Comparison of ENCODE assay signal across 19 cellular contexts in genomic region chrY:7923476-7924017, GRCh38.
"Had no signal": no experiment of that assay in that cellular context is flagged by ENCODE, and none has a peak within 500 bp of the region (broad histone marks: within the 10 kb centered on the region; RNA-seq: fewer than 3 reads in every experiment).

No MANE protein-coding gene starts in this region.

- DNase-seq: Kasumi-1, MM.1S, NCI-H1092 treated with DMSO at 0.1 percent for 48 hours, NCI-H1436, NCI-H187, NCI-H2029, NCI-H2081 treated with DMSO at 0.1 percent for 48 hours, NCI-H2171, NCI-H226, NCI-H446, NCI-H510A, NCI-H524 treated with DMSO at 0.1 percent for 48 hours, NCI-H69, NCI-H774, Right ventricle myocardium superior, RPMI8226, SIG-M5 had no signal

- H3K9me3 Mint-ChIP-seq: IgD-negative memory B cell had no signal

- H3K27me3 Mint-ChIP-seq: IgD-negative memory B cell had no signal

- H3K27ac Mint-ChIP-seq: IgD-negative memory B cell had no signal

- H3K36me3 Mint-ChIP-seq: IgD-negative memory B cell had no signal

- ATAC-seq: K562 had no signal

- H3K4me1 Mint-ChIP-seq: IgD-negative memory B cell had no signal

- H3K4me3 Mint-ChIP-seq: IgD-negative memory B cell had no signal
